Comparison of ENCODE assay signal across 15 cellular contexts in genomic region chr7:50372921-50373320, GRCh38.
A peak's percentile ranks its signal among the peaks of the same experiment; 100 is the strongest.
DNase-seq lines count a peak whose midpoint lies in the region; ATAC-seq lines count a peak whose summit lies in the region.
"Had no signal": no experiment of that assay in that cellular context is flagged by ENCODE, and none has a peak within 500 bp of the region (broad histone marks: within the 10 kb centered on the region; RNA-seq: fewer than 3 reads in every experiment).

No MANE protein-coding gene starts in this region.

- H3K27ac Mint-ChIP-seq in activated naive CD4-positive, alpha-beta T cell treated with anti-CD3 and anti-CD28 coated beads for 36 hours: peak overlapping the region; percentile 95
- H3K27ac Mint-ChIP-seq in IgD-negative memory B cell: peak overlapping the region; percentile 83 to 94 (median 89)
- peak overlapping the region; percentile 99 for H3K27ac Mint-ChIP-seq in activated naive CD8-positive, alpha-beta T cell
- peak overlapping the region; percentile 86 for H3K27ac Mint-ChIP-seq in stimulated activated memory B cell treated with anti-CD40 and anti-IgM and Interleukin-4, amounts not matched to agents 10 μg/mL and 1 μg/mL and 100 μg/mL, for 72 hours

- CTCF ChIA-PET in activated naive CD4-positive, alpha-beta T cell treated with anti-CD3 and anti-CD28 coated beads for 36 hours (lab: Charles Lee): interaction anchor here (1.0 to 18.5 kb wide), 7 partner anchors 19 to 231 kb away, joined by 3 to 264 read pairs (median 4); no protein-coding TSS in a partner anchor

- no peak for ATAC-seq in stimulated activated memory B cell treated with anti-CD40 and anti-IgM and Interleukin-4, amounts not matched to agents 10 μg/mL and 1 μg/mL and 100 μg/mL, for 72 hours
- ATAC-seq in esophagus mucosa: no peak
- no peak for ATAC-seq in GM21381 (IDR thresholded peaks at IDR 0.05; ENCODE audit: unreplicated experiment)

- H3K27me3 Mint-ChIP-seq in activated naive CD4-positive, alpha-beta T cell treated with anti-CD3 and anti-CD28 coated beads for 36 hours (ENCODE audit: low read depth): no peaks in the 10 kb centered on the region
- H3K27me3 Mint-ChIP-seq in IgD-negative memory B cell: no peaks in the 10 kb centered on the region
- H3K27me3 Mint-ChIP-seq in activated naive CD8-positive, alpha-beta T cell: no peaks in the 10 kb centered on the region
- H3K27me3 Mint-ChIP-seq in stimulated activated memory B cell treated with anti-CD40 and anti-IgM and Interleukin-4, amounts not matched to agents 10 μg/mL and 1 μg/mL and 100 μg/mL, for 72 hours: no peaks in the 10 kb centered on the region

- no peak overlapping the region for H3K4me3 Mint-ChIP-seq in activated naive CD4-positive, alpha-beta T cell treated with anti-CD3 and anti-CD28 coated beads for 36 hours
- peak overlapping the region in 3 of 4 donors; percentile 21 to 67 (median 66) for H3K4me3 Mint-ChIP-seq in IgD-negative memory B cell
- peak overlapping the region; percentile 30 for H3K4me3 Mint-ChIP-seq in activated naive CD8-positive, alpha-beta T cell
- no peak overlapping the region for H3K4me3 Mint-ChIP-seq in stimulated activated memory B cell treated with anti-CD40 and anti-IgM and Interleukin-4, amounts not matched to agents 10 μg/mL and 1 μg/mL and 100 μg/mL, for 72 hours

- no peaks in the 10 kb centered on the region for H3K9me3 Mint-ChIP-seq in activated naive CD4-positive, alpha-beta T cell treated with anti-CD3 and anti-CD28 coated beads for 36 hours
- peaks cover 2 to 10% (median 3%) of the 10 kb centered on the region in 3 donors for H3K9me3 Mint-ChIP-seq in IgD-negative memory B cell
- no peaks in the 10 kb centered on the region for H3K9me3 Mint-ChIP-seq in activated naive CD8-positive, alpha-beta T cell (ENCODE audit: low read depth)
- H3K9me3 Mint-ChIP-seq in stimulated activated memory B cell treated with anti-CD40 and anti-IgM and Interleukin-4, amounts not matched to agents 10 μg/mL and 1 μg/mL and 100 μg/mL, for 72 hours: peaks cover 5% of the 10 kb centered on the region

- H3K36me3 Mint-ChIP-seq in activated naive CD4-positive, alpha-beta T cell treated with anti-CD3 and anti-CD28 coated beads for 36 hours (ENCODE audit: low read depth): peaks cover 86% of the 10 kb centered on the region
- peaks cover 15% of the 10 kb centered on the region for H3K36me3 Mint-ChIP-seq in IgD-negative memory B cell
- peaks cover 37% of the 10 kb centered on the region for H3K36me3 Mint-ChIP-seq in activated naive CD8-positive, alpha-beta T cell
- H3K36me3 Mint-ChIP-seq in stimulated activated memory B cell treated with anti-CD40 and anti-IgM and Interleukin-4, amounts not matched to agents 10 μg/mL and 1 μg/mL and 100 μg/mL, for 72 hours: peaks cover 71% of the 10 kb centered on the region

- intact Hi-C loops in activated naive CD4-positive, alpha-beta T cell treated with anti-CD3 and anti-CD28 coated beads for 36 hours (cut with micrococcal nuclease): loop anchor here (5.0 kb wide), 1 partner anchor 289 kb away; no protein-coding TSS in a partner anchor

- no peak for DNase-seq in activated naive CD4-positive, alpha-beta T cell treated with anti-CD3 and anti-CD28 coated beads for 36 hours
- no peak for DNase-seq in activated naive CD4-positive, alpha-beta T cell (lab: John Stamatoyannopoulos, UW)
- DNase-seq in NCI-H345 treated with DMSO at 0.1 percent for 48 hours (lab: John Stamatoyannopoulos, UW; ENCODE audit: unreplicated experiment): no peak
- DNase-seq: brain microvascular endothelial cell, DMS79, Karpas-422, NCI-H187 treated with DMSO at 0.1 percent for 48 hours, NCI-H226, PC-9, SIG-M5 had no signal

- H3K4me1 Mint-ChIP-seq in activated naive CD4-positive, alpha-beta T cell treated with anti-CD3 and anti-CD28 coated beads for 36 hours (ENCODE audit: low read depth): peaks cover 97% of the 10 kb centered on the region
- peaks cover 44 to 57% (median 49%) of the 10 kb centered on the region in 3 donors for H3K4me1 Mint-ChIP-seq in IgD-negative memory B cell
- peaks cover 97% of the 10 kb centered on the region for H3K4me1 Mint-ChIP-seq in activated naive CD8-positive, alpha-beta T cell (ENCODE audit: low read depth)
- peaks cover 65% of the 10 kb centered on the region for H3K4me1 Mint-ChIP-seq in stimulated activated memory B cell treated with anti-CD40 and anti-IgM and Interleukin-4, amounts not matched to agents 10 μg/mL and 1 μg/mL and 100 μg/mL, for 72 hours

Comparison
In these comparisons a context has a peak if more than half of its experiments do, and no peak if none do; other contexts are left out.
1. H3K4me3 Mint-ChIP-seq: peak in IgD-negative memory B cell (3 of 4) and activated naive CD8-positive, alpha-beta T cell (single experiment); none in activated naive CD4-positive, alpha-beta T cell treated with anti-CD3 and anti-CD28 coated beads for 36 hours (single experiment) and stimulated activated memory B cell treated with anti-CD40 and anti-IgM and Interleukin-4, amounts not matched to agents 10 μg/mL and 1 μg/mL and 100 μg/mL, for 72 hours (single experiment).
2. Peak in every context shown above with its lines, with median percentiles within 50 percentile points of each other: H3K27ac Mint-ChIP-seq.